ENCODE assay signal across 1 cellular context in the genomic region with DNA sequence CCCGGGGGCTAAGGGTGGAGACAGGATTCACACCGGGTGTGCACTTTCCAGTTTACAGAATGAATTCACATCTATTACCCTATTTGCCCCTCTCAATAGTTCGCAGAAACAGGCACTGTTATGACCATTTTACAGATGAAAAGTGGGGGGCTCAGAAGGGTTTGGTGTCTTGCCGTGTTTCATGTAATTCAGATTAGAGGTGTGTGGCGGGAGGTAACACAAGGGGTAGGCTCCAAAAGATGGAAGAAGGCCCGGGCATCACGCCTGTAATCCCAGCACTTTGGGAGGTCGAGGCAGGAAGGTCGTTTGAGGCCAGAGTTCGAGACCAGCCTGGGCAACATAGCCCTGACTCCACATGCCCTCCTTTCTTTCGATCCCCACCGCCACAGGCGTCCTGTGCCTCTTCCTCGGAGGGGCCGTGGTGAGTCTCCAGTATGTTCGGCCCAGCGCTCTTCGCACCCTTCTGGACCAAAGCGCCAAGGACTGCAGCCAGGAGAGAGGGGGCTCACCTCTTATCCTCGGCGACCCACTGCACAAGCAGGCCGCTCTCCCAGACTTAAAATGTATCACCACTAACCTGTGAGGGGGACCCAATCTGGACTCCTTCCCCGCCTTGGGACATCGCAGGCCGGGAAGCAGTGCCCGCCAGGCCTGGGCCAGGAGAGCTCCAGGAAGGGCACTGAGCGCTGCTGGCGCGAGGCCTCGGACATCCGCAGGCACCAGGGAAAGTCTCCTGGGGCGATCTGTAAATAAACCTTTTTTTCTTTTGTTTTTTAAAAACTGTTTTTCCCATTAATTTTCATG.
TF ChIP-seq lines count a peak whose summit lies in the region.

No MANE protein-coding gene starts in this region.

TF ChIP-seq in neural cell, 6 proteins besides CTCF, POLR2A, EP300 and RAD21:
- TF ChIP-seq EZH2 (IDR thresholded peaks at IDR 0.05; ENCODE audit: borderline replicate concordance, insufficient read depth, low read length, poor library complexity, severe bottlenecking), result no peak
- TF ChIP-seq TAF1 (IDR thresholded peaks at IDR 0.05; ENCODE audit: low read depth), result no peak
- TF ChIP-seq SMC3 (conservative IDR thresholded peaks at IDR 0.05; ENCODE audit: poor library complexity), result no peak
- TF ChIP-seq POLR2AphosphoS5 (IDR thresholded peaks at IDR 0.05), result no peak
- no peak for TF ChIP-seq MXI1 (conservative IDR thresholded peaks at IDR 0.05; ENCODE audit: poor library complexity, severe bottlenecking)
- TF ChIP-seq, protein P1, sequence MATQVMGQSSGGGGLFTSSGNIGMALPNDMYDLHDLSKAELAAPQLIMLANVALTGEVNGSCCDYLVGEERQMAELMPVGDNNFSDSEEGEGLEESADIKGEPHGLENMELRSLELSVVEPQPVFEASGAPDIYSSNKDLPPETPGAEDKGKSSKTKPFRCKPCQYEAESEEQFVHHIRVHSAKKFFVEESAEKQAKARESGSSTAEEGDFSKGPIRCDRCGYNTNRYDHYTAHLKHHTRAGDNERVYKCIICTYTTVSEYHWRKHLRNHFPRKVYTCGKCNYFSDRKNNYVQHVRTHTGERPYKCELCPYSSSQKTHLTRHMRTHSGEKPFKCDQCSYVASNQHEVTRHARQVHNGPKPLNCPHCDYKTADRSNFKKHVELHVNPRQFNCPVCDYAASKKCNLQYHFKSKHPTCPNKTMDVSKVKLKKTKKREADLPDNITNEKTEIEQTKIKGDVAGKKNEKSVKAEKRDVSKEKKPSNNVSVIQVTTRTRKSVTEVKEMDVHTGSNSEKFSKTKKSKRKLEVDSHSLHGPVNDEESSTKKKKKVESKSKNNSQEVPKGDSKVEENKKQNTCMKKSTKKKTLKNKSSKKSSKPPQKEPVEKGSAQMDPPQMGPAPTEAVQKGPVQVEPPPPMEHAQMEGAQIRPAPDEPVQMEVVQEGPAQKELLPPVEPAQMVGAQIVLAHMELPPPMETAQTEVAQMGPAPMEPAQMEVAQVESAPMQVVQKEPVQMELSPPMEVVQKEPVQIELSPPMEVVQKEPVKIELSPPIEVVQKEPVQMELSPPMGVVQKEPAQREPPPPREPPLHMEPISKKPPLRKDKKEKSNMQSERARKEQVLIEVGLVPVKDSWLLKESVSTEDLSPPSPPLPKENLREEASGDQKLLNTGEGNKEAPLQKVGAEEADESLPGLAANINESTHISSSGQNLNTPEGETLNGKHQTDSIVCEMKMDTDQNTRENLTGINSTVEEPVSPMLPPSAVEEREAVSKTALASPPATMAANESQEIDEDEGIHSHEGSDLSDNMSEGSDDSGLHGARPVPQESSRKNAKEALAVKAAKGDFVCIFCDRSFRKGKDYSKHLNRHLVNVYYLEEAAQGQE (IDR thresholded peaks at IDR 0.05; ENCODE audit: borderline replicate concordance), result no peak
